12 cellular contexts compared by ENCODE assay signal in the genomic region with DNA sequence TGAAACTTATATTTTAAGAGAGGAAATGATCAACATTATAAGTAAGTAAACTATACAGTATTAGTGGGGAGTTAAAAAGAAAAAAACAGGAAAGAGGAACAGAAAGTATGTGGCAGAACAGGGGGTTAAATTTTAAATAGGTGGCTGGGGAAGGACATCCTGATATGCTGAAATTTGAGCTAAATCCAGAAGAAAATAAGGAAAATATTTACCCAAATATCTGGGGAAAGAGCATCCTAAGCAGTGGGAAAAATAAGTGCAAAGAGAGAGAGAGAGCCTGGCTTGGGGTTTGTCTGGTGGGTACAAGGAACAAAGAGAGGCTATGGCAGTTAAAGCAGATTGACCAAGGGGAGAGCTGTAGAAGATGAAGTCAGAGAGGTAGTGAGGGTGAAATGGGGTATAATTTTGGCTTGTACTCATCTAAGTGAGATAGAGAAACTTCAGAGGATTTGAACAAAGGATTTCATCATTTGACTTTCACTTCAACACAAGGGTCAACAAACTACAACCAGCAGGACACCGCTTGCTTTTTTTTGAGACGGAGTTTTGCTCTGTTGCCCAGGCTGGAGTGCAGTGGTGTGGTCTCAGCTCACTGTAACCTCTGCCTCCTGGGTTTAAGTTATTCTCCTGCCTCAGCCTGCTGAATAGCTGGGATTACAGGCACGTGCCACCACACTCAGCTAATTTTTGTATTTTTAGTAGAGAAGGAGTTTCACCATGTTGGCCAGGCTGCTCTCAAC.
A peak's percentile ranks its signal among the peaks of the same experiment; 100 is the strongest.
DNase-seq lines count a peak whose midpoint lies in the region; ATAC-seq and TF ChIP-seq lines count a peak whose summit lies in the region.
"Had no signal": no experiment of that assay in that cellular context is flagged by ENCODE, and none has a peak within 500 bp of the region (broad histone marks: within the 10 kb centered on the region; RNA-seq: fewer than 3 reads in every experiment).

No MANE protein-coding gene starts in this region.

- no peak overlapping the region for H4K91ac ChIP-seq in mesenchymal stem cell (ENCODE audit: low read length)

- no peak for TF ChIP-seq CTCF in ascending aorta (IDR thresholded peaks at IDR 0.05)

- H3K27me3 ChIP-seq in mesenchymal stem cell (ENCODE audit: control insufficient read depth in 1 of 2, insufficient read depth in 1 of 2, low read length in 2 of 2) = no peaks in the 10 kb centered on the region
- no peaks in the 10 kb centered on the region for H3K27me3 ChIP-seq in ascending aorta

- H2BK12ac ChIP-seq in mesenchymal stem cell (ENCODE audit: low read length in 2 of 2) = no peak overlapping the region

- H3K4ac ChIP-seq in mesenchymal stem cell (ENCODE audit: low read depth in 1 of 2, low read length in 2 of 2) = no peak overlapping the region

- DNase-seq in NCI-H69 (lab: John Stamatoyannopoulos, UW) = peak; percentile 20
- no peak for DNase-seq in mesenchymal stem cell
- DNase-seq in ascending aorta (ENCODE audit: low spot score in 2 of 2) = no peak
- DNase-seq in cortex of kidney (lab: John Stamatoyannopoulos, UW) = no peak
- no peak for DNase-seq in mesenteric fat pad (ENCODE audit: low spot score)
- DNase-seq: activated CD4-positive, CD25-positive, alpha-beta regulatory T cell treated with anti-CD3 and anti-CD28 coated beads, Interleukin-2, amount 50 U/mL, for 72 hours; activated naive CD8-positive, alpha-beta T cell treated with anti-CD3 and anti-CD28 coated beads, Interleukin-2, amount 10 ng/mL, durations not matched to agents 7 days and 5 days; effector memory CD8-positive, alpha-beta T cell; NCI-H2107 had no signal

- no peak overlapping the region for H3K27ac ChIP-seq in mesenchymal stem cell (ENCODE audit: low read length, poor library complexity, severe bottlenecking)
- H3K27ac ChIP-seq in ascending aorta = no peak overlapping the region

- no peak overlapping the region for H3K4me3 ChIP-seq in mesenchymal stem cell (ENCODE audit: insufficient read depth in 1 of 2, low read depth in 1 of 2, low read length in 2 of 2)
- H3K4me3 ChIP-seq in ascending aorta = no peak overlapping the region

- H3K4me1 ChIP-seq in mesenchymal stem cell (ENCODE audit: control insufficient read depth, insufficient read depth, low read depth, low read length) (peaks cover under 1% of the 10 kb centered on the region), ascending aorta (no peaks in the 10 kb centered on the region)

- H3K9ac ChIP-seq in mesenchymal stem cell (ENCODE audit: low read length) = no peak overlapping the region

- H4K8ac ChIP-seq in mesenchymal stem cell (ENCODE audit: low read length) = no peak overlapping the region

- H3K4me2 ChIP-seq in mesenchymal stem cell (ENCODE audit: low read length, poor library complexity, severe bottlenecking) = no peak overlapping the region

- intact Hi-C loops in ascending aorta (cut with DNase I) = loop anchor here (5.0 kb wide), 2 partner anchors 327 to 552 kb away; partner anchors contain the start of gene CNR1

- no peak overlapping the region for H2AFZ ChIP-seq in mesenchymal stem cell (ENCODE audit: low read depth, low read length)

- no peak overlapping the region for H3K14ac ChIP-seq in mesenchymal stem cell (ENCODE audit: low read length in 2 of 2)

- 96% methylated on average over 3 of the region's 3 CpGs for WGBS in mesenchymal stem cell

- H3K23ac ChIP-seq in mesenchymal stem cell (ENCODE audit: low read length in 2 of 2) = no peak overlapping the region

- no peak overlapping the region for H2BK120ac ChIP-seq in mesenchymal stem cell (ENCODE audit: low read depth, low read length)

- no peak overlapping the region for H3K18ac ChIP-seq in mesenchymal stem cell (ENCODE audit: low read depth in 1 of 2, low read length in 2 of 2)

- H2AK5ac ChIP-seq in mesenchymal stem cell (ENCODE audit: low read length, severe bottlenecking) = no peak overlapping the region

- H2BK15ac ChIP-seq in mesenchymal stem cell (ENCODE audit: low read depth, poor library complexity, severe bottlenecking) = no peak overlapping the region

- ATAC-seq in GM18499 (IDR thresholded peaks at IDR 0.05; ENCODE audit: insufficient read depth, unreplicated experiment) (peak; percentile 59), GM19452 (IDR thresholded peaks at IDR 0.05; ENCODE audit: unreplicated experiment) (peak; percentile 67), HG02885 (IDR thresholded peaks at IDR 0.05; ENCODE audit: poor library complexity, unreplicated experiment) (peak; percentile 76)
- ATAC-seq: effector memory CD8-positive, alpha-beta T cell had no signal

- H3K36me3 ChIP-seq in mesenchymal stem cell (ENCODE audit: control insufficient read depth in 1 of 2, insufficient read depth in 2 of 2, low read depth in 1 of 2, low read length in 2 of 2) (no peaks in the 10 kb centered on the region), ascending aorta (no peaks in the 10 kb centered on the region)

- H3K9me3 ChIP-seq in mesenchymal stem cell (ENCODE audit: control insufficient read depth, low read length) = no peaks in the 10 kb centered on the region
- no peaks in the 10 kb centered on the region for H3K9me3 ChIP-seq in ascending aorta

- no peaks in the 10 kb centered on the region for H3K79me1 ChIP-seq in mesenchymal stem cell (replicated peaks; ENCODE audit: low read length, poor library complexity, severe bottlenecking)

- H2BK5ac ChIP-seq in mesenchymal stem cell (ENCODE audit: low read depth, low read length, poor library complexity, severe bottlenecking) = no peak overlapping the region
